ENCODE assay signal across 15 cellular contexts in the genomic region with DNA sequence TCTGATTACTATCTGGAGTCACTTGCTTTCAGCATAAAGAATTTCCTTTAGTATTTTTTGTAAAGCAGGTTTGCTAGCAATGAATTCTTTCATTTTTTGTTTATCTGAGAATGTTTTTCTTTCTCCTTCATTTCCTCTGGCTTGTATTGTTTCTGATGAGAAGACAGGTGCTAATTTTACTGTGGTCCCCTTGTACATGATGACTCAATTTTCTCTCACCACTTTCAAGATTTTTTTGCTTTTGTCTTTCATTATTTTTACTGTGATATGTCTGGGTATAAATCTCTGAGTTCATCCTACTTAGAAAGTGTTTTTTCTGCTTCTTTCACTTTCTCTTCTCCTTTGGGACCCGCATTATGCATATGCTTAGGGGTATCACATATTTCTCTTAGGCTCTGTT.
DNase-seq lines count a peak whose midpoint lies in the region; ATAC-seq and TF ChIP-seq lines count a peak whose summit lies in the region.
"Had no signal": no experiment of that assay in that cellular context is flagged by ENCODE, and none has a peak within 500 bp of the region (broad histone marks: within the 10 kb centered on the region; RNA-seq: fewer than 3 reads in every experiment).

No MANE protein-coding gene starts in this region.

- no peaks in the 10 kb centered on the region for H3K4me1 ChIP-seq in mammary epithelial cell (ENCODE audit: insufficient read depth, low read length)
- H3K4me1 ChIP-seq: BLaER1 had no signal

- peaks cover 45% of the 10 kb centered on the region for H3K36me3 ChIP-seq in mammary epithelial cell (ENCODE audit: insufficient read depth, low read length)

- no peaks in the 10 kb centered on the region for H4K20me1 ChIP-seq in mammary epithelial cell (ENCODE audit: insufficient read depth, low read length)
- H4K20me1 ChIP-seq: BLaER1 had no signal

- no peak overlapping the region for H3K4me2 ChIP-seq in mammary epithelial cell (ENCODE audit: insufficient read depth, low read depth, low read length)
- H3K4me2 ChIP-seq: BLaER1, GM23338 had no signal

- dilution Hi-C loops in mammary epithelial cell (cut with HindIII; ENCODE audit: low sequenced_read_pairs) = no loop called here

- H3K27me3 Mint-ChIP-seq in activated CD4-positive, alpha-beta T cell treated with anti-CD3 and anti-CD28 coated beads, Interleukin-2, amount 10 ng/mL, durations not matched to agents 7 days and 5 days = no peaks in the 10 kb centered on the region
- H3K27me3 Mint-ChIP-seq in activated T-helper 1 cell treated with anti-CD3 and anti-CD28 coated beads, Interleukin-12 subunit alpha, Interleukin-12 subunit beta, Interleukin-2, Interleukin-4 antibody, amounts not matched to agents 30 ng/mL and 10 ng/mL and 1 ng/mL, durations not matched to agents 14 hours and 24 hours and 36 hours (ENCODE audit: insufficient read depth) = no peaks in the 10 kb centered on the region
- H3K27me3 Mint-ChIP-seq: CD4-positive, CD25-positive, alpha-beta regulatory T cell had no signal

- no peaks in the 10 kb centered on the region for H3K9me3 ChIP-seq in mammary epithelial cell (replicated peaks; ENCODE audit: insufficient read depth, low read length)

- no peak overlapping the region for H3K4me3 ChIP-seq in mammary epithelial cell (replicated peaks in 1 of 3; ENCODE audit: insufficient read depth in 1 of 3, low read depth in 2 of 3, low read length in 3 of 3)
- H3K4me3 ChIP-seq: BLaER1, GM23338 had no signal

- POLR2A ChIA-PET in activated CD4-positive, alpha-beta T cell treated with anti-CD3 and anti-CD28 coated beads, Interleukin-2, amount 10 ng/mL, durations not matched to agents 7 days and 5 days (lab: Charles Lee) = no interaction called here

- H3K36me3 Mint-ChIP-seq in activated CD4-positive, alpha-beta T cell treated with anti-CD3 and anti-CD28 coated beads, Interleukin-2, amount 10 ng/mL, durations not matched to agents 7 days and 5 days (ENCODE audit: low read depth) = peaks cover 73% of the 10 kb centered on the region
- peaks cover 54% of the 10 kb centered on the region for H3K36me3 Mint-ChIP-seq in activated T-helper 1 cell treated with anti-CD3 and anti-CD28 coated beads, Interleukin-12 subunit alpha, Interleukin-12 subunit beta, Interleukin-2, Interleukin-4 antibody, amounts not matched to agents 30 ng/mL and 10 ng/mL and 1 ng/mL, durations not matched to agents 14 hours and 24 hours and 36 hours (ENCODE audit: low read depth)

- no peaks in the 10 kb centered on the region for H3K79me2 ChIP-seq in mammary epithelial cell (ENCODE audit: insufficient read depth, low read length)

- ATAC-seq in GM21723 (IDR thresholded peaks at IDR 0.05; ENCODE audit: unreplicated experiment) = no peak
- ATAC-seq: GM23338 had no signal

- WGBS in mammary epithelial cell (ENCODE audit: low coverage, missing lambda C conversion rate) = 100% methylated on average over 1 of the region's 1 CpG

- peaks cover 5% of the 10 kb centered on the region for H3K9me3 Mint-ChIP-seq in activated CD4-positive, alpha-beta T cell treated with anti-CD3 and anti-CD28 coated beads, Interleukin-2, amount 10 ng/mL, durations not matched to agents 7 days and 5 days
- H3K9me3 Mint-ChIP-seq in activated T-helper 1 cell treated with anti-CD3 and anti-CD28 coated beads, Interleukin-12 subunit alpha, Interleukin-12 subunit beta, Interleukin-2, Interleukin-4 antibody, amounts not matched to agents 30 ng/mL and 10 ng/mL and 1 ng/mL, durations not matched to agents 14 hours and 24 hours and 36 hours = peaks cover 16% of the 10 kb centered on the region

- no peak overlapping the region for H3K4me3 Mint-ChIP-seq in activated CD4-positive, alpha-beta T cell treated with anti-CD3 and anti-CD28 coated beads, Interleukin-2, amount 10 ng/mL, durations not matched to agents 7 days and 5 days
- H3K4me3 Mint-ChIP-seq in activated T-helper 1 cell treated with anti-CD3 and anti-CD28 coated beads, Interleukin-12 subunit alpha, Interleukin-12 subunit beta, Interleukin-2, Interleukin-4 antibody, amounts not matched to agents 30 ng/mL and 10 ng/mL and 1 ng/mL, durations not matched to agents 14 hours and 24 hours and 36 hours = no peak overlapping the region
- H3K4me3 Mint-ChIP-seq: CD4-positive, CD25-positive, alpha-beta regulatory T cell; GM23338 had no signal

- no peak for DNase-seq in activated CD4-positive, alpha-beta T cell treated with anti-CD3 and anti-CD28 coated beads, Interleukin-2, amount 10 ng/mL, durations not matched to agents 7 days and 5 days
- DNase-seq in activated CD4-positive, alpha-beta T cell treated with anti-CD3 and anti-CD28 coated beads, Interleukin-2, amount 50 U/mL, for 48 hours = no peak
- peak; percentile 1 for DNase-seq in A172 (ENCODE audit: low spot score)
- no peak for DNase-seq in activated T-helper 1 cell treated with anti-CD3 and anti-CD28 coated beads, Interleukin-12 subunit alpha, Interleukin-12 subunit beta, Interleukin-2, Interleukin-4 antibody, amounts not matched to agents 30 ng/mL and 10 ng/mL and 1 ng/mL, durations not matched to agents 14 hours and 24 hours and 36 hours (ENCODE audit: low spot score)
- DNase-seq in pulmonary artery endothelial cell (ENCODE audit: low read depth, low spot score) = peak; percentile 15
- no peak for DNase-seq in mammary epithelial cell
- DNase-seq: AML-193; CD4-positive, CD25-positive, alpha-beta regulatory T cell; DMS53; H7 had no signal

- peak overlapping the region; percentile 7 for H3K27ac Mint-ChIP-seq in activated CD4-positive, alpha-beta T cell treated with anti-CD3 and anti-CD28 coated beads, Interleukin-2, amount 10 ng/mL, durations not matched to agents 7 days and 5 days
- peak overlapping the region; percentile 25 for H3K27ac Mint-ChIP-seq in activated T-helper 1 cell treated with anti-CD3 and anti-CD28 coated beads, Interleukin-12 subunit alpha, Interleukin-12 subunit beta, Interleukin-2, Interleukin-4 antibody, amounts not matched to agents 30 ng/mL and 10 ng/mL and 1 ng/mL, durations not matched to agents 14 hours and 24 hours and 36 hours
- H3K27ac Mint-ChIP-seq: GM23338 had no signal

- no peak overlapping the region for H3K9ac ChIP-seq in mammary epithelial cell (ENCODE audit: insufficient read depth, low read length)
- H3K9ac ChIP-seq: BLaER1 had no signal

- H3K27me3 ChIP-seq in mammary epithelial cell (ENCODE audit: insufficient read depth, low read length) = no peaks in the 10 kb centered on the region
- H3K27me3 ChIP-seq: BLaER1 had no signal

- CTCF ChIA-PET in activated CD4-positive, alpha-beta T cell treated with anti-CD3 and anti-CD28 coated beads, Interleukin-2, amount 10 ng/mL, durations not matched to agents 7 days and 5 days (lab: Charles Lee) = no interaction called here
- CTCF ChIA-PET in mammary epithelial cell (lab: Charles Lee; ENCODE audit: low non-redundant PET) = no interaction called here

- BruUV-seq in mammary epithelial cell (replicated peaks; lab: Mats Ljungman, UMichigan) = no TSS peak

- in situ Hi-C loops in mammary epithelial cell (cut with MboI; ENCODE audit: low sequenced_read_pairs in 2 of 2) = no loop called here

- no peak overlapping the region for H2AFZ ChIP-seq in mammary epithelial cell (ENCODE audit: low read depth, low read length)
- H2AFZ ChIP-seq: GM23338 had no signal

- H3K4me1 Mint-ChIP-seq in activated CD4-positive, alpha-beta T cell treated with anti-CD3 and anti-CD28 coated beads, Interleukin-2, amount 10 ng/mL, durations not matched to agents 7 days and 5 days = peaks cover 5% of the 10 kb centered on the region
- peaks cover 7% of the 10 kb centered on the region for H3K4me1 Mint-ChIP-seq in activated T-helper 1 cell treated with anti-CD3 and anti-CD28 coated beads, Interleukin-12 subunit alpha, Interleukin-12 subunit beta, Interleukin-2, Interleukin-4 antibody, amounts not matched to agents 30 ng/mL and 10 ng/mL and 1 ng/mL, durations not matched to agents 14 hours and 24 hours and 36 hours (ENCODE audit: low read depth)
- H3K4me1 Mint-ChIP-seq: GM23338 had no signal

- no peak overlapping the region for H3K27ac ChIP-seq in mammary epithelial cell (ENCODE audit: insufficient read depth, low read depth, low read length)
- H3K27ac ChIP-seq: 22Rv1, BLaER1, HL-60 had no signal

- no peak for TF ChIP-seq CTCF in mammary epithelial cell (conservative IDR thresholded peaks at IDR 0.05 in 1 of 2, IDR thresholded peaks at IDR 0.05 in 1 of 2; ENCODE audit: extremely low read depth in 1 of 2, insufficient read depth in 1 of 2, low read depth in 1 of 2, low read length in 2 of 2)

- intact Hi-C loops in activated T-helper 1 cell treated with anti-CD3 and anti-CD28 coated beads, Interleukin-12 subunit alpha, Interleukin-12 subunit beta, Interleukin-2, Interleukin-4 antibody, amounts not matched to agents 30 ng/mL and 10 ng/mL and 1 ng/mL, durations not matched to agents 14 hours and 24 hours and 36 hours (cut with micrococcal nuclease) = no loop called here
- intact Hi-C loops in mammary epithelial cell (cut with micrococcal nuclease) = no loop called here

Comparison
In these comparisons a context has a peak if more than half of its experiments do, and no peak if none do; other contexts are left out.
1. DNase-seq: peak in A172 (single experiment) and pulmonary artery endothelial cell (single experiment); none in activated CD4-positive, alpha-beta T cell treated with anti-CD3 and anti-CD28 coated beads, Interleukin-2, amount 10 ng/mL, durations not matched to agents 7 days and 5 days (single experiment), activated CD4-positive, alpha-beta T cell treated with anti-CD3 and anti-CD28 coated beads, Interleukin-2, amount 50 U/mL, for 48 hours (0 of 2), activated T-helper 1 cell treated with anti-CD3 and anti-CD28 coated beads, Interleukin-12 subunit alpha, Interleukin-12 subunit beta, Interleukin-2, Interleukin-4 antibody, amounts not matched to agents 30 ng/mL and 10 ng/mL and 1 ng/mL, durations not matched to agents 14 hours and 24 hours and 36 hours (single experiment) and mammary epithelial cell (single experiment).